Comparison of ENCODE assay signal across 16 cellular contexts in the genomic region with DNA sequence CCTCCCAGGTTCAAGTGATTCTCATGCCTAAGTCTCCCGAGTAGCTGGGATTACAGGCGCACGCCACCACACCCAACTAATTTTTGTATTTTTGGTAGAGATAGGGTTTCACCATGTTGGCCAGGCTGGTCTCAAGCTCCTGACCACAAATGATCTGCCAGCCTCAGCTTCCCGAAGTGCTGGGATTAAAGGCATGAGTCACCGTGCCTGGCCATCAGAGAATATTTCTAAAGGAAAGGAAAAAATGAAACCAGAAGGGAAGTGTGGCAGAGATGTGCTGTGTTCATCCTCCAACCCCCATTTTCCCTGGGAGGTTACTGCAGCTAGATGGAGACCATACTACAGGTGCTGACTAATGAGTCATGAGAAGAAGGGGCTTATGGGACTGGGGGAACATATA.
"Had no signal": no experiment of that assay in that cellular context is flagged by ENCODE, and none has a peak within 500 bp of the region (broad histone marks: within the 10 kb centered on the region; RNA-seq: fewer than 3 reads in every experiment).

No MANE protein-coding gene starts in this region.

- H3K36me3 ChIP-seq: esophagus muscularis mucosa, gastrocnemius medialis, right atrium auricular region, upper lobe of right lung had no signal

- DNase-seq: activated CD4-positive, alpha-beta T cell treated with anti-CD3 and anti-CD28 coated beads, Interleukin-2, amount 50 U/mL, for 4 hours; activated T-cell treated with anti-CD3 and anti-CD28 coated beads, Interleukin-2, amount 50 U/mL, for 1 hour; amygdala; dorsolateral prefrontal cortex; gastrocnemius medialis; mucosa of descending colon; natural killer cell; stimulated activated CD4-positive, alpha-beta T cell treated with anti-CD3 and anti-CD28 coated beads, Interleukin-4, amount 100 ng/mL, for 4 hours; stimulated activated naive CD8-positive, alpha-beta T cell treated with anti-CD3 and anti-CD28 coated beads, Interleukin-15, amount 100 ng/mL, for 72 hours; upper lobe of right lung had no signal

- H3K27ac ChIP-seq: dorsolateral prefrontal cortex, esophagus muscularis mucosa, gastrocnemius medialis, right atrium auricular region, skin epidermis, testis, upper lobe of right lung had no signal

- H3K27me3 ChIP-seq: dorsolateral prefrontal cortex, esophagus muscularis mucosa, gastrocnemius medialis, right atrium auricular region, testis, upper lobe of right lung had no signal

- ATAC-seq: activated CD4-positive, CD25-positive, alpha-beta regulatory T cell treated with anti-CD3 and anti-CD28 coated beads, Interleukin-2, amount 50 U/mL, for 24 hours; gastrocnemius medialis; mucosa of descending colon; natural killer cell; stimulated activated naive CD8-positive, alpha-beta T cell treated with anti-CD3 and anti-CD28 coated beads, Interleukin-15, amount 100 ng/mL, for 72 hours; upper lobe of right lung had no signal

- H3K4me3 ChIP-seq: dorsolateral prefrontal cortex, esophagus muscularis mucosa, gastrocnemius medialis, lung, mucosa of descending colon, right atrium auricular region, skin epidermis, testis, upper lobe of right lung had no signal
